Comparison of ENCODE assay signal across 1 cellular context in the genomic region with DNA sequence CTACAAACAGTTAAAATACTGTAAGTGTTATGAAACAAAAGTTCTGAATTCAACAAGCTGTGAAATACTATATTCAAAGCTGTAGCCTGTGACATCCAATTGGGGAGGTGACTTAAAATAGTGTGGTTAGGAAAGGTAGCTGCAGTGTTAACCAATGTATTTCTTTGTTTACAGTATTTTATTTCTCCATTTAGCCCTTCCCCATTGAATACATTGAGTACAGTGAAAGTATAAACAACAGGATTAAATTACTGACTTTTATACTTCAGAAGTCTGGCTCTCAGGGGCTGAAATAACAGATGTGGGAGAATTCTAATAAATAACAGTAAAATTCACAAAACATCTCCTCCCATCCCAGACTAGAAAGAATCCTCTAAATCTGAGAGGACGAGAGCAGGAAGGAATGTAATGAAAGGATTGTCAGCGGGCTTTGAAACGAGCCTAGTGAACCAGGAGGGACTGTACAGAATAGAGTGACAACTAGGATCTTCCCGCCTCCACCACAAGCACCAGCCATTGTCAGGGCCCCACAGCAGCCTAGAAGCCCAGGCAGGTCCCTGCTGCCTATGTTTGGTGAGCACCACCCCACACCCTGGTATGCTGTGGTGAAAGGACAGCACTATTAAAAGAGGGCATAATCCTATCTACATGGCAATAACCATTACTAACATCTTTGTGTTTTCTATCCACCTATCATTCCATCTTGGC.
TF ChIP-seq lines count a peak whose summit lies in the region.

No MANE protein-coding gene starts in this region.

TF ChIP-seq in SK-N-SH, 30 proteins besides CTCF, POLR2A, EP300 and RAD21:
- no peak for TF ChIP-seq POLR2AphosphoS5 (IDR thresholded peaks at IDR 0.05; ENCODE audit: low read depth, low read length)
- no peak for TF ChIP-seq FOXJ3 (CRISPR knock-in tag; IDR thresholded peaks at IDR 0.05)
- no peak for TF ChIP-seq RCOR1 (IDR thresholded peaks at IDR 0.05; ENCODE audit: low read length)
- TF ChIP-seq ZBTB33 (IDR thresholded peaks at IDR 0.05; ENCODE audit: borderline replicate concordance, low read depth): no peak
- no peak for TF ChIP-seq ELF1 (IDR thresholded peaks at IDR 0.05)
- no peak for TF ChIP-seq JUND (IDR thresholded peaks at IDR 0.05)
- TF ChIP-seq MXI1 (IDR thresholded peaks at IDR 0.05; ENCODE audit: low read depth, low read length): no peak
